27 cellular contexts compared by ENCODE assay signal in genomic region chr6:99545442-99545841, GRCh38.
"Had no signal": no experiment of that assay in that cellular context is flagged by ENCODE, and none has a peak within 500 bp of the region (broad histone marks: within the 10 kb centered on the region; RNA-seq: fewer than 3 reads in every experiment).

No MANE protein-coding gene starts in this region.

- H3K27me3 ChIP-seq: esophagus muscularis mucosa, foreskin keratinocyte, gastroesophageal sphincter, heart left ventricle, hepatocyte, neural progenitor cell, right atrium auricular region, testis, tibial artery had no signal

- H3K27me3 Mint-ChIP-seq: naive thymus-derived CD4-positive, alpha-beta T cell; type B pancreatic cell had no signal

- H3K79me2 ChIP-seq: hepatocyte had no signal

- H3K4me1 ChIP-seq: esophagus muscularis mucosa, foreskin keratinocyte, gastroesophageal sphincter, neural progenitor cell, prostate gland, right atrium auricular region, testis, tibial artery had no signal

- H3K4me3 Mint-ChIP-seq: naive thymus-derived CD4-positive, alpha-beta T cell; nephron; neural progenitor cell; type B pancreatic cell had no signal

- H3K4me2 ChIP-seq: hepatocyte, neural progenitor cell, smooth muscle cell had no signal

- H3K9ac ChIP-seq: neural progenitor cell had no signal

- H3K36me3 ChIP-seq: prostate gland had no signal

- H3K27ac Mint-ChIP-seq: nephron, neural progenitor cell, type B pancreatic cell had no signal

- H3K4me3 ChIP-seq: esophagus muscularis mucosa, gastroesophageal sphincter, heart left ventricle, hepatocyte, lung, neural progenitor cell, prostate gland, right atrium auricular region, smooth muscle cell, testis, tibial artery had no signal

- H3K9me3 Mint-ChIP-seq: naive thymus-derived CD4-positive, alpha-beta T cell; nephron; neural progenitor cell; type B pancreatic cell had no signal

- DNase-seq: cortex of kidney; foreskin keratinocyte; heart left ventricle; kidney; mesenchymal stem cell; midbrain; naive thymus-derived CD4-positive, alpha-beta T cell; stimulated activated CD4-positive, alpha-beta T cell treated with anti-CD3 and anti-CD28 coated beads, Interleukin-12 subunit alpha, Interleukin-12 subunit beta, amount 100 ng/mL, for 4 hours; stimulated activated CD4-positive, alpha-beta T cell treated with anti-CD3 and anti-CD28 coated beads, Interleukin-1b, Interleukin-23, amount 100 ng/mL, for 48 hours; stimulated activated CD4-positive, alpha-beta T cell treated with anti-CD3 and anti-CD28 coated beads, Interleukin-4, amount 100 ng/mL, for 1 hour; stimulated activated CD8-positive, alpha-beta memory T cell treated with anti-CD3 and anti-CD28 coated beads, Interleukin-4, amount 100 ng/mL, for 48 hours; stimulated activated naive CD4-positive, alpha-beta T cell; substantia nigra; testis; tibial artery had no signal

- H3K9me3 ChIP-seq: esophagus muscularis mucosa, gastroesophageal sphincter, heart left ventricle, prostate gland, right atrium auricular region, testis, tibial artery had no signal

- H3K27ac ChIP-seq: esophagus muscularis mucosa, foreskin keratinocyte, gastroesophageal sphincter, heart left ventricle, hepatocyte, neural progenitor cell, prostate gland, right atrium auricular region, testis, tibial artery had no signal

- H2AFZ ChIP-seq: hepatocyte, neural progenitor cell had no signal

- ATAC-seq: foreskin keratinocyte; gastroesophageal sphincter; heart left ventricle; left lobe of liver; naive thymus-derived CD4-positive, alpha-beta T cell; sciatic nerve had no signal

- H3K4me1 Mint-ChIP-seq: nephron, neural progenitor cell had no signal
